27 cellular contexts compared by ENCODE assay signal in the genomic region with DNA sequence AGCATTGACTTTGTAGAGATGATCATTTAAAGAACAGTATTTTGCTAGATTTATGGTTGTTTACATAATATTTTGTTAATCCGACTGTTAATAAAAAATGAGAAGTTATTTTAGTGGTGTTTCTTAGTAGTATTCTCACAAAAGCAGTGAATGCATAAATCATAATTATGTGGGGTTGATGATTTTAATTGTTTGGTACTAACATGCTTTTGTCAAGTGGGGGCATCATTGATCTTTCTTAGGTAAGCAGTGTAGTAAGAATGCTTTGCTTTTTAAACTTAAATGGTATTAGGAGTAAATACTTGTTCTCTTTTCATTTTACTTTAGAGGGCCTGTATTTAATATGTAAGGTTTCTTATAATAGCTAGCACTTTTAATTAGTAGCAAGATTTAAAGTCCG.
DNase-seq lines count a peak whose midpoint lies in the region; ATAC-seq and TF ChIP-seq lines count a peak whose summit lies in the region.
"Had no signal": no experiment of that assay in that cellular context is flagged by ENCODE, and none has a peak within 500 bp of the region (broad histone marks: within the 10 kb centered on the region; RNA-seq: fewer than 3 reads in every experiment).

No MANE protein-coding gene starts in this region.

- no peaks in the 10 kb centered on the region for H3K9me3 ChIP-seq in A673 (ENCODE audit: low read depth, low read length, poor library complexity, severe bottlenecking)
- no peaks in the 10 kb centered on the region for H3K9me3 ChIP-seq in OCI-LY7 (ENCODE audit: low read length)
- no peaks in the 10 kb centered on the region for H3K9me3 ChIP-seq in suprapubic skin
- H3K9me3 ChIP-seq: SJCRH30, uterus had no signal

- no peak overlapping the region for H2AFZ ChIP-seq in OCI-LY7 (ENCODE audit: low read length)
- H2AFZ ChIP-seq: GM23338 had no signal

- intact Hi-C loops in A673 (cut with micrococcal nuclease; ENCODE audit: unreplicated experiment): loop anchor here (5.0 kb wide), 1 partner anchor 246 kb away; no protein-coding TSS in a partner anchor
- intact Hi-C loops in OCI-LY7 (cut with micrococcal nuclease; ENCODE audit: unreplicated experiment): no loop called here
- intact Hi-C loops in Calu3 (cut with micrococcal nuclease; ENCODE audit: unreplicated experiment): no loop called here

- H3K27me3 ChIP-seq in A673 (replicated peaks; ENCODE audit: insufficient read depth, low read depth, low read length, poor library complexity): no peaks in the 10 kb centered on the region
- no peaks in the 10 kb centered on the region for H3K27me3 ChIP-seq in suprapubic skin
- H3K27me3 ChIP-seq: cardiac muscle cell, dorsolateral prefrontal cortex, SJCRH30, uterus had no signal

- no peaks in the 10 kb centered on the region for H3K27me3 Mint-ChIP-seq in Calu3 (ENCODE audit: unreplicated experiment)
- H3K27me3 Mint-ChIP-seq: T-helper 17 cell had no signal

- H3K4me1 Mint-ChIP-seq in Calu3 (ENCODE audit: low read depth, unreplicated experiment): peaks cover 2% of the 10 kb centered on the region
- H3K4me1 Mint-ChIP-seq: nephron, T-helper 17 cell had no signal

- H3K36me3 Mint-ChIP-seq in Calu3 (ENCODE audit: insufficient read depth, unreplicated experiment): no peaks in the 10 kb centered on the region

- DNase-seq in A673 (ENCODE audit: low spot score) (peak; percentile 5), HEK293T (ENCODE audit: extremely low spot score) (no peak), OCI-LY7 (ENCODE audit: low spot score) (no peak), erythroblast (lab: John Stamatoyannopoulos, UW) (peak; percentile 2 to 20), suprapubic skin (ENCODE audit: low spot score in 2 of 2) (no peak), Calu3 (no peak)
- DNase-seq: activated CD4-positive, alpha-beta T cell treated with anti-CD3 and anti-CD28 coated beads for 4 hours; activated naive CD4-positive, alpha-beta T cell treated with anti-CD3 and anti-CD28 coated beads, Interleukin-2, amount 50 U/mL, for 16 hours; anterior cingulate cortex; CD8-positive, alpha-beta T cell; DND-41; dorsolateral prefrontal cortex; foreskin fibroblast; NCI-H2227 treated with DMSO at 0.1 percent for 48 hours; NCI-H748 treated with DMSO at 0.1 percent for 48 hours; substantia nigra; T-helper 17 cell; uterus had no signal

- POLR2A ChIA-PET in A673 (lab: Charles Lee; ENCODE audit: low non-redundant PET): no interaction called here
- POLR2A ChIA-PET in HEK293T (lab: Yijun Ruan, JAX): no interaction called here
- POLR2A ChIA-PET in OCI-LY7 (lab: Charles Lee): interaction anchor here (1.1 kb wide), 1 partner anchor 95 kb away, joined by 3 read pairs; no protein-coding TSS in a partner anchor

- no peak overlapping the region for H3K27ac Mint-ChIP-seq in Calu3 (ENCODE audit: unreplicated experiment)
- H3K27ac Mint-ChIP-seq: CD8-positive, alpha-beta T cell; GM23338; nephron; T-helper 17 cell had no signal

- ATAC-seq in GM21786 (IDR thresholded peaks at IDR 0.05; ENCODE audit: unreplicated experiment): no peak
- no peak for ATAC-seq in HG02852 (IDR thresholded peaks at IDR 0.05; ENCODE audit: unreplicated experiment)
- ATAC-seq: CD8-positive, alpha-beta T cell; GM23338; left lobe of liver; Panc1; T-helper 17 cell had no signal

- H3K27ac ChIP-seq in A673 (ENCODE audit: low read depth, low read length, poor library complexity, severe bottlenecking) (no peak overlapping the region), OCI-LY7 (ENCODE audit: low read depth, low read length, poor library complexity, severe bottlenecking) (no peak overlapping the region), suprapubic skin (no peak overlapping the region)
- H3K27ac ChIP-seq: cardiac muscle cell, dorsolateral prefrontal cortex, epithelial cell of prostate, uterus had no signal

- H3K4me1 ChIP-seq in A673 (ENCODE audit: insufficient read depth, low read length, poor library complexity, severe bottlenecking): no peaks in the 10 kb centered on the region
- no peaks in the 10 kb centered on the region for H3K4me1 ChIP-seq in OCI-LY7 (ENCODE audit: insufficient read depth, low read length, poor library complexity, severe bottlenecking)
- H3K4me1 ChIP-seq in suprapubic skin: no peaks in the 10 kb centered on the region
- H3K4me1 ChIP-seq: uterus had no signal

- no peaks in the 10 kb centered on the region for H3K79me2 ChIP-seq in OCI-LY7 (ENCODE audit: insufficient read depth, low read depth, low read length)

- no peaks in the 10 kb centered on the region for H3K36me3 ChIP-seq in A673 (ENCODE audit: insufficient read depth, low read length, poor library complexity, severe bottlenecking)
- no peaks in the 10 kb centered on the region for H3K36me3 ChIP-seq in OCI-LY7 (ENCODE audit: insufficient read depth, low read length)
- peaks cover 9% of the 10 kb centered on the region for H3K36me3 ChIP-seq in suprapubic skin
- H3K36me3 ChIP-seq: cardiac muscle cell, SJCRH30, uterus had no signal

- no peaks in the 10 kb centered on the region for H3K9me3 Mint-ChIP-seq in Calu3 (ENCODE audit: low read depth, unreplicated experiment)
- H3K9me3 Mint-ChIP-seq: CD8-positive, alpha-beta T cell; GM23338; nephron had no signal

- H3K9me2 ChIP-seq in OCI-LY7 (ENCODE audit: insufficient read depth, low read length): no peaks in the 10 kb centered on the region

- no peak overlapping the region for H3K4me3 Mint-ChIP-seq in Calu3 (ENCODE audit: low read depth, unreplicated experiment)
- H3K4me3 Mint-ChIP-seq: CD8-positive, alpha-beta T cell; GM23338; nephron; T-helper 17 cell had no signal

- BruUV-seq in A673 (replicated peaks; lab: Mats Ljungman, UMichigan) (no TSS peak), OCI-LY7 (replicated peaks; lab: Mats Ljungman, UMichigan) (no TSS peak), Calu3 (replicated peaks; lab: Mats Ljungman, UMichigan) (no TSS peak)

- no peak overlapping the region for H3K4me3 ChIP-seq in A673 (ENCODE audit: low read depth, low read length, poor library complexity, severe bottlenecking)
- H3K4me3 ChIP-seq in OCI-LY7 (ENCODE audit: low read depth, low read length, poor library complexity, severe bottlenecking): no peak overlapping the region
- H3K4me3 ChIP-seq in suprapubic skin: no peak overlapping the region
- H3K4me3 ChIP-seq: cardiac muscle cell, dorsolateral prefrontal cortex, GM23338, SJCRH30, uterus had no signal

- no peaks in the 10 kb centered on the region for H4K20me1 ChIP-seq in OCI-LY7 (ENCODE audit: insufficient read depth, low read length)

- TF ChIP-seq CTCF in A673 (conservative IDR thresholded peaks at IDR 0.05; ENCODE audit: low read depth, low read length) (peak; percentile 29; the same call in 1 of the 2 replicates), OCI-LY7 (conservative IDR thresholded peaks at IDR 0.05; ENCODE audit: low read length) (peak; percentile 54), suprapubic skin (IDR thresholded peaks at IDR 0.05) (no peak), Calu3 (IDR thresholded peaks at IDR 0.05; ENCODE audit: unreplicated experiment) (no peak)

- TF ChIP-seq POLR2A in erythroblast (IDR thresholded peaks at IDR 0.05; ENCODE audit: low read length) (no peak), suprapubic skin (IDR thresholded peaks at IDR 0.05) (no peak)

- no peak for TF ChIP-seq EP300 in suprapubic skin (IDR thresholded peaks at IDR 0.05)

- CTCF ChIA-PET in A673 (lab: Charles Lee): no interaction called here
- CTCF ChIA-PET in HEK293T (lab: Yijun Ruan, JAX): no interaction called here
- CTCF ChIA-PET in OCI-LY7 (lab: Charles Lee; ENCODE audit: unreplicated experiment): no interaction called here
- CTCF ChIA-PET in Calu3 (lab: Charles Lee): no interaction called here

- no peak overlapping the region for H3K4me2 ChIP-seq in OCI-LY7 (ENCODE audit: low read length)
- H3K4me2 ChIP-seq: GM23338 had no signal

- 83% methylated on average over 2 of the region's 2 CpGs for WGBS in suprapubic skin

TF ChIP-seq in HEK293T, 16 proteins besides CTCF, POLR2A, EP300 and RAD21:
- TF ChIP-seq ARNT (IDR thresholded peaks at IDR 0.05): no peak
- TF ChIP-seq, protein P1, sequence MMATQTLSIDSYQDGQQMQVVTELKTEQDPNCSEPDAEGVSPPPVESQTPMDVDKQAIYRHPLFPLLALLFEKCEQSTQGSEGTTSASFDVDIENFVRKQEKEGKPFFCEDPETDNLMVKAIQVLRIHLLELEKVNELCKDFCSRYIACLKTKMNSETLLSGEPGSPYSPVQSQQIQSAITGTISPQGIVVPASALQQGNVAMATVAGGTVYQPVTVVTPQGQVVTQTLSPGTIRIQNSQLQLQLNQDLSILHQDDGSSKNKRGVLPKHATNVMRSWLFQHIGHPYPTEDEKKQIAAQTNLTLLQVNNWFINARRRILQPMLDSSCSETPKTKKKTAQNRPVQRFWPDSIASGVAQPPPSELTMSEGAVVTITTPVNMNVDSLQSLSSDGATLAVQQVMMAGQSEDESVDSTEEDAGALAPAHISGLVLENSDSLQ (IDR thresholded peaks at IDR 0.05): peak; percentile 57

Comparison
In these comparisons a context has a peak if more than half of its experiments do, and no peak if none do; other contexts are left out.
1. DNase-seq: peak in A673 (single experiment) and erythroblast (2 of 2); none in HEK293T (single experiment), OCI-LY7 (single experiment), suprapubic skin (0 of 2) and Calu3 (single experiment).
2. CTCF ChIP-seq: peak in A673 (single experiment) and OCI-LY7 (single experiment); none in suprapubic skin (0 of 2) and Calu3 (single experiment).